Comparison of ENCODE assay signal across 30 cellular contexts in genomic region chr1:218294531-218294930, GRCh38. TPM values are rescaled to one million over a fixed set of nuclear protein-coding genes. Genes with fewer than 3 reads are reported as not detected.
DNase-seq lines count a peak whose midpoint lies in the region; ATAC-seq, FAIRE-seq and TF ChIP-seq lines count a peak whose summit lies in the region.
"Had no signal": no experiment of that assay in that cellular context is flagged by ENCODE, and none has a peak within 500 bp of the region (broad histone marks: within the 10 kb centered on the region; RNA-seq: fewer than 3 reads in every experiment).

No MANE protein-coding gene starts in this region.

- H3K9me3 Mint-ChIP-seq in HFFc6, result no peaks in the 10 kb centered on the region
- H3K9me3 Mint-ChIP-seq: activated naive CD4-positive, alpha-beta T cell treated with anti-CD3 and anti-CD28 coated beads, Interleukin-2, amount 50 U/mL, for 72 hours; IgD-negative memory B cell; mesothelial cell of epicardium; natural killer cell had no signal

- H3K27me3 ChIP-seq in heart left ventricle (no peaks in the 10 kb centered on the region), small intestine (ENCODE audit: control insufficient read depth in 2 of 2, insufficient read depth in 2 of 2, low read length in 2 of 2) (no peaks in the 10 kb centered on the region)
- H3K27me3 ChIP-seq: dorsolateral prefrontal cortex, gastrocnemius medialis, left lung had no signal

- no peak overlapping the region; the same call in 1 of the 2 replicates for H3K27ac Mint-ChIP-seq in HFFc6
- H3K27ac Mint-ChIP-seq: activated naive CD4-positive, alpha-beta T cell treated with anti-CD3 and anti-CD28 coated beads, Interleukin-2, amount 50 U/mL, for 72 hours; mesothelial cell of epicardium; natural killer cell had no signal

- intact Hi-C loops in heart left ventricle (cut with DNase I), result no loop called here

- H3K4me3 ChIP-seq in heart left ventricle (no peak overlapping the region), small intestine (ENCODE audit: low read depth in 1 of 2, low read length in 2 of 2) (no peak overlapping the region)
- H3K4me3 ChIP-seq: dorsolateral prefrontal cortex, gastrocnemius medialis, left lung had no signal

- no peak overlapping the region for H3K4me3 Mint-ChIP-seq in HFFc6
- H3K4me3 Mint-ChIP-seq: IgD-negative memory B cell, mesothelial cell of epicardium, natural killer cell had no signal

- H3K36me3 ChIP-seq in heart left ventricle (peaks cover 0 to 11% (median 6%) of the 10 kb centered on the region in 9 donors), small intestine (ENCODE audit: control insufficient read depth in 2 of 2, insufficient read depth in 2 of 2, low read length in 2 of 2) (peaks cover 0 to 5% of the 10 kb centered on the region in 2 donors)
- H3K36me3 ChIP-seq: gastrocnemius medialis, left lung had no signal

- peaks cover 41% of the 10 kb centered on the region for H3K4me1 Mint-ChIP-seq in HFFc6 (ENCODE audit: low read depth)

- no peaks in the 10 kb centered on the region for H3K36me3 Mint-ChIP-seq in HFFc6 (ENCODE audit: low read depth)
- H3K36me3 Mint-ChIP-seq: activated naive CD4-positive, alpha-beta T cell treated with anti-CD3 and anti-CD28 coated beads, Interleukin-2, amount 50 U/mL, for 72 hours; IgD-negative memory B cell; natural killer cell had no signal

- no peak for TF ChIP-seq CTCF in HFFc6 (IDR thresholded peaks at IDR 0.05)
- TF ChIP-seq CTCF in heart left ventricle (IDR thresholded peaks at IDR 0.05), result no peak

- H3K27ac ChIP-seq in substantia nigra (ENCODE audit: low read depth, low read length, poor library complexity, severe bottlenecking), result no peak overlapping the region
- no peak overlapping the region for H3K27ac ChIP-seq in heart left ventricle
- H3K27ac ChIP-seq in small intestine (ENCODE audit: low read depth in 1 of 2, low read length in 1 of 2), result no peak overlapping the region
- H3K27ac ChIP-seq: dorsolateral prefrontal cortex, epithelial cell of prostate, gastrocnemius medialis, left lung had no signal

- no peaks in the 10 kb centered on the region for H3K9me3 ChIP-seq in heart left ventricle
- H3K9me3 ChIP-seq in small intestine (ENCODE audit: control insufficient read depth, low read depth), result no peaks in the 10 kb centered on the region
- H3K9me3 ChIP-seq: gastrocnemius medialis, left lung had no signal

- no peaks in the 10 kb centered on the region for H3K27me3 Mint-ChIP-seq in HFFc6 (ENCODE audit: insufficient read depth)
- H3K27me3 Mint-ChIP-seq: IgD-negative memory B cell had no signal

- no peak for ATAC-seq in heart left ventricle
- ATAC-seq: activated naive CD4-positive, alpha-beta T cell treated with anti-CD3 and anti-CD28 coated beads, Interleukin-2, amount 50 U/mL, for 72 hours; gastrocnemius medialis; HCT116; left lung; natural killer cell; Right ventricle myocardium inferior had no signal

- TF ChIP-seq POLR2A in heart left ventricle (IDR thresholded peaks at IDR 0.05), result no peak

- peak; percentile 72 for DNase-seq in EH (ENCODE audit: low read depth)
- DNase-seq in HFFc6, result peak; percentile 26
- peak; percentile 7 for DNase-seq in amniotic epithelial cell (ENCODE audit: low read depth)
- peak; percentile 16 for DNase-seq in kidney tubule cell (ENCODE audit: low spot score)
- no peak for DNase-seq in substantia nigra (lab: John Stamatoyannopoulos, UW)
- no peak for DNase-seq in NCI-H1417 treated with DMSO at 0.1 percent for 48 hours (lab: John Stamatoyannopoulos, UW)
- no peak for DNase-seq in heart left ventricle
- no peak for DNase-seq in small intestine
- DNase-seq: activated CD4-positive, alpha-beta T cell treated with anti-CD3 and anti-CD28 coated beads, Interleukin-2, amount 50 U/mL, for 4 hours; activated CD4-positive, CD25-positive, alpha-beta regulatory T cell; activated CD8-positive, alpha-beta memory T cell treated with anti-CD3 and anti-CD28 coated beads, Interleukin-2, amount 50 U/mL, for 4 hours; dorsolateral prefrontal cortex; gastrocnemius medialis; hippocampal formation; left lung; MM.1S; natural killer cell; NCI-H1436 treated with DMSO at 0.1 percent for 48 hours; NCI-H2107; NCI-H446 treated with DMSO at 0.1 percent for 48 hours; stimulated activated CD4-positive, alpha-beta T cell treated with anti-CD3 and anti-CD28 coated beads, Interleukin-4, amount 100 ng/mL, for 24 hours; stimulated activated naive CD4-positive, alpha-beta T cell; T1000 had no signal

- H3K4me1 ChIP-seq in heart left ventricle (peaks cover 0 to 3% (median 0%) of the 10 kb centered on the region in 12 donors), small intestine (ENCODE audit: control insufficient read depth in 2 of 2, insufficient read depth in 1 of 2, low read depth in 1 of 2, low read length in 1 of 2) (no peaks in the 10 kb centered on the region)
- H3K4me1 ChIP-seq: left lung had no signal

- 90 to 97% (median 93%) methylated on average over 3 of the region's 3 CpGs for WGBS in heart left ventricle, 4 donors
- WGBS in small intestine, 3 donors, result 59 to 80% (median 69%) methylated on average over 3 of the region's 3 CpGs

- no peak for FAIRE-seq in small intestine (lab: Jason Lieb, UNC)
- FAIRE-seq: G401.6 had no signal

RNA-seq across cellular contexts. Expression of gene RRP15, which starts 9.4 kb away (rescaled TPM):
- 10 to 100 TPM; 24.9 to 33.6 (median 30.5) TPM for total RNA-seq in HFFc6 (2021; fragmentation: NEBNext Ultra II Directional; extraction: Animal tissue kit (Norgen Biotek cat#: 25700))
- 10 to 100 TPM in 7 of 9 donors, 1 to 10 TPM in 2; 4.7 to 25.3 (median 19.0) TPM for total RNA-seq in heart left ventricle
- polyA plus RNA-seq in heart left ventricle (1 to 10 TPM; 4.1 to 7.3 TPM), small intestine (1 to 10 TPM; 1.3 to 4.7 (median 1.6) TPM)

RNA-seq across cellular contexts. Expression of gene TGFB2, which starts 50.6 kb away (rescaled TPM):
- 10 to 100 TPM in 1 of 6 experiments, 1 to 10 TPM in 5; 2.0 to 11.8 (median 2.5) TPM for total RNA-seq in HFFc6 (2021; fragmentation: NEBNext Ultra II Directional; extraction: Animal tissue kit (Norgen Biotek cat#: 25700))
- 10 to 100 TPM in 4 of 9 donors, 1 to 10 TPM in 5; 1.6 to 23.6 (median 6.6) TPM for total RNA-seq in heart left ventricle
- polyA plus RNA-seq in heart left ventricle (1 to 10 TPM in 1 of 2 donors, under 1 TPM in 1; 0.76 to 2.3 TPM), small intestine (under 1 TPM in 2 of 3 donors, not detected in 1; 0.49 to 0.81 TPM)

Comparison
In these comparisons a context has a peak if more than half of its experiments do, and no peak if none do; other contexts are left out.
1. DNase-seq: peak in EH (single experiment), HFFc6 (single experiment), amniotic epithelial cell (single experiment) and kidney tubule cell (single experiment); none in substantia nigra (0 of 49), NCI-H1417 treated with DMSO at 0.1 percent for 48 hours (single experiment), heart left ventricle (0 of 5) and small intestine (single experiment).